In the genomic region with DNA sequence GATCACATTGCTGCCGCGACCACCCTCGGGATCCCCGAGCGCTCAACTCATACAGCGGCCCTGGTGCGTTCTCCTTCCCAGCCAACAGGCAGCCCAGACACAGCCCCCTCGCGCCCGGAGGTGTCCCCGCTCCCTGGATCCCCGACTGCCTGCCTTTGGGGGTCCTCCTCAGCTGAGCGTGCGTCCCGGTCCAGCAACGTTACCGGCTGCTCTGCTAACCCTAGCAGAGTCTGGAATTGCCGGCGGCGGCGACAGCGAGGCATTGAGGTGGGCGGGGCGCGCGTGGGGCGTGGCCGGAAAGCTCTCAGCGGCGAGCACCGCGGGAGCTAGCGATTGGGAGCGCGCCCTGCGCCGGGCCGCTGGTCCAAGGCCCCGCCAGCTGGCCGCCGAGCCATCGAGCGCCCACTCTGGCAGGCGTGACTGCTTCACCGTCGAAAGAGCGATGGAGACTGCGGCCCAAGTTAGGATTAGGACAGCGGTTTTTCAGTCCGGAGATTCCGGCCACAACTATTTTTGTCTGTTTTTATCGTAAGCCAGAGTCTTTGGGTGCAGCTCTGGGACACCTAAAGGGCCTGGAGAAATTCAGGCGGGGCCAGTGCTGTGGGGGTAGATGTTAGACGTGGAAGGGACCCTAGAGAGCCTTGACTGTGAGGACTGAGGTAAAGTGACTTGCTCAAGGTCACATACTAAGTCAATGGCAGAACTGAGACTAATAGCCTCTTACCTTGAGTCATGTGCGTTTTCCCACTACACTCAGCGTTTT, we compare ENCODE assay signal across 8 cellular contexts. TPM values are rescaled to one million over a fixed set of nuclear protein-coding genes. Genes with fewer than 3 reads are reported as not detected.
DNase-seq lines count a peak whose midpoint lies in the region; ATAC-seq and TF ChIP-seq lines count a peak whose summit lies in the region.

A gene (minus strand): TSS at position 232 of the 763 bp plus-strand sequence. CDS start 17,575 bp downstream, outside the sequence.

- H3K36me3 ChIP-seq in endodermal cell (ENCODE audit: control insufficient read depth, insufficient read depth, low read length) = no peaks in the 10 kb centered on the region

- H3K4me1 ChIP-seq in endodermal cell (ENCODE audit: control insufficient read depth, insufficient read depth, low read length) = no peaks in the 10 kb centered on the region

- H3K4me1 Mint-ChIP-seq in activated CD8-positive, alpha-beta memory T cell treated with anti-CD3 and anti-CD28 coated beads, Interleukin-2, amount 10 ng/mL, durations not matched to agents 7 days and 5 days = peaks cover 21% of the 10 kb centered on the region
- H3K4me1 Mint-ChIP-seq in endodermal cell = peaks cover 11% of the 10 kb centered on the region

- no peaks in the 10 kb centered on the region for H3K9me3 Mint-ChIP-seq in activated CD8-positive, alpha-beta memory T cell treated with anti-CD3 and anti-CD28 coated beads, Interleukin-2, amount 10 ng/mL, durations not matched to agents 7 days and 5 days (ENCODE audit: low read depth)
- H3K9me3 Mint-ChIP-seq in endodermal cell = no peaks in the 10 kb centered on the region

- H3K27ac Mint-ChIP-seq in activated CD8-positive, alpha-beta memory T cell treated with anti-CD3 and anti-CD28 coated beads, Interleukin-2, amount 10 ng/mL, durations not matched to agents 7 days and 5 days = peak within 1 kb of the TSS; percentile 89
- peak within 1 kb of the TSS; percentile 95 for H3K27ac Mint-ChIP-seq in endodermal cell

- H3K9ac ChIP-seq in endodermal cell (ENCODE audit: extremely low read depth, low read length, poor library complexity, severe bottlenecking) = peak within 1 kb of the TSS; percentile 75

- no peaks in the 10 kb centered on the region for H3K9me3 ChIP-seq in endodermal cell (ENCODE audit: control insufficient read depth, low read length)

- peaks cover 4% of the 10 kb centered on the region for H3K36me3 Mint-ChIP-seq in activated CD8-positive, alpha-beta memory T cell treated with anti-CD3 and anti-CD28 coated beads, Interleukin-2, amount 10 ng/mL, durations not matched to agents 7 days and 5 days
- H3K36me3 Mint-ChIP-seq in endodermal cell (ENCODE audit: low read depth) = peaks cover 3% of the 10 kb centered on the region

- ATAC-seq in GM21390 (IDR thresholded peaks at IDR 0.05; ENCODE audit: unreplicated experiment) = peak; percentile 96
- ATAC-seq in activated CD8-positive, alpha-beta memory T cell treated with anti-CD3 and anti-CD28 coated beads, Interleukin-2, amount 10 ng/mL, durations not matched to agents 7 days and 5 days = peak; percentile 98

- TF ChIP-seq CTCF in endodermal cell (conservative IDR thresholded peaks at IDR 0.05) = peak; percentile 48

- peaks cover 3% of the 10 kb centered on the region for H3K27me3 Mint-ChIP-seq in activated CD8-positive, alpha-beta memory T cell treated with anti-CD3 and anti-CD28 coated beads, Interleukin-2, amount 10 ng/mL, durations not matched to agents 7 days and 5 days
- H3K27me3 Mint-ChIP-seq in endodermal cell (ENCODE audit: insufficient read depth) = no peaks in the 10 kb centered on the region

- no peaks in the 10 kb centered on the region for H3K27me3 ChIP-seq in endodermal cell (ENCODE audit: control insufficient read depth, insufficient read depth, low read length, poor library complexity, severe bottlenecking)

- DNase-seq in D341Med (ENCODE audit: low spot score) (peak; percentile 98), HUDEP-2 (lab: John Stamatoyannopoulos, UW; ENCODE audit: unreplicated experiment in 76 of 76) (peak; percentile 7 to 95 (median 89)), NOMO-1 treated with dmso at 0.1 percent for 144 hours (lab: John Stamatoyannopoulos, UW; ENCODE audit: unreplicated experiment) (peak; percentile 92), endodermal cell (peak; percentile 98), mesenteric fat pad (ENCODE audit: low spot score) (peak; percentile 99)
- DNase-seq in activated CD8-positive, alpha-beta memory T cell treated with anti-CD3 and anti-CD28 coated beads, Interleukin-2, amount 10 ng/mL, durations not matched to agents 7 days and 5 days = peak; percentile 94
- DNase-seq in stimulated activated CD8-positive, alpha-beta memory T cell treated with anti-CD3 and anti-CD28 coated beads, Interleukin-15, amount 100 ng/mL, for 1 hour (ENCODE audit: low read depth) = peak; percentile 83

- peak within 1 kb of the TSS; percentile 80 for H3K27ac ChIP-seq in endodermal cell (ENCODE audit: low read depth, low read length)

- 5 to 9% methylated on average over 26 to 56 of the region's 56 CpGs for WGBS in endodermal cell (ENCODE audit: insufficient coverage in 1 of 2, insufficient read length in 1 of 2), 2 experiments

- CTCF ChIA-PET in activated CD8-positive, alpha-beta memory T cell treated with anti-CD3 and anti-CD28 coated beads, Interleukin-2, amount 10 ng/mL, durations not matched to agents 7 days and 5 days (lab: Charles Lee) = interaction anchor here (0.7 to 2.8 kb wide), 14 partner anchors 14 to 391 kb away, joined by 3 to 10 read pairs (median 4); a partner anchor contains a TSS

- peak within 1 kb of the TSS; percentile 93 for H3K4me3 Mint-ChIP-seq in activated CD8-positive, alpha-beta memory T cell treated with anti-CD3 and anti-CD28 coated beads, Interleukin-2, amount 10 ng/mL, durations not matched to agents 7 days and 5 days
- H3K4me3 Mint-ChIP-seq in endodermal cell = peak within 1 kb of the TSS; percentile 94

- peak within 1 kb of the TSS; percentile 97 for H3K4me3 ChIP-seq in endodermal cell (ENCODE audit: low read length)

RNA-seq across cellular contexts. Expression of the gene that starts here (rescaled TPM):
- total RNA-seq in activated CD8-positive, alpha-beta memory T cell treated with anti-CD3 and anti-CD28 coated beads, Interleukin-2, amount 10 ng/mL, durations not matched to agents 7 days and 5 days = 10 to 100 TPM in 1 of 2 experiments, 1 to 10 TPM in 1; 8.4 to 18.7 TPM
- 10 to 100 TPM; 31.7 to 36.4 TPM for total RNA-seq in endodermal cell
- 9.7 TPM for polyA plus RNA-seq in endodermal cell (2013, experiment 1 of 2)
- polyA plus RNA-seq in endodermal cell (2013, experiment 2 of 2) = 10.4 TPM
- total RNA-seq in mesenteric fat pad = 56.7 TPM

Comparison
In these comparisons a context has a peak if more than half of its experiments do, and no peak if none do; other contexts are left out.
1. Peak in every context shown above with its lines: DNase-seq, ATAC-seq, H3K4me3 ChIP-seq and H3K27ac ChIP-seq.